In the genomic region with DNA sequence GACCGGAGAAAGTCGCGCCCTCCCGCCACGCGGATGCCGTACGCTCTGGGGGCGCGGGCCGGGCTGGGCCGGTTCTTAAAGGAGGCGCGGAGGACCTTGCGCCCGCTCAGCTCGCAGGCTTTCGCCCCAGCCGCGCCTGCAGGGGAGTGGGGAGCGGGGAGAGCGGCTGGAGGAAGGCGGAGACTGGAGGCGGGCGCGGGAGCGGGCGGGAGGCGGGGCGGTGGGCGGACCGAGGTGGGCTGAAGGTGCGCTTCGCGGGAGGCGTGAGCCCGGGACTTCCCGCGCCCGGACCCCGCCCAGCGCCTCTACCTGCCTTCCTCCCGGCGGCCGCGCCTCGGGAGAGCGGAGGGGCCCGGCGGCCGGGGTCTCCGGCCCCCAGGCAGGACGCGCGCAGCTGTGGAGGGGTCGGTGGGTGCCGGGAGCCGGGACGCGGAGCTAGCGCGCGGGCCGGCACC, we compare ENCODE assay signal across 9 cellular contexts. TPM values are rescaled to one million over a fixed set of nuclear protein-coding genes. Genes with fewer than 3 reads are reported as not detected.
A peak's percentile ranks its signal among the peaks of the same experiment; 100 is the strongest.
DNase-seq lines count a peak whose midpoint lies in the region; ATAC-seq, FAIRE-seq and TF ChIP-seq lines count a peak whose summit lies in the region.
"Had no signal": no experiment of that assay in that cellular context is flagged by ENCODE, and none has a peak within 500 bp of the region (broad histone marks: within the 10 kb centered on the region; RNA-seq: fewer than 3 reads in every experiment).

Gene ADRA2B (minus strand): TSS at position 148 of the 455 bp plus-strand sequence. CDS start 422 bp downstream, outside the sequence.

- no peak within 1 kb of the TSS for H3K27ac ChIP-seq in Karpas-422 (ENCODE audit: low read length)

- ATAC-seq in GM21515 (IDR thresholded peaks at IDR 0.05; ENCODE audit: unreplicated experiment) (peak; percentile 41), naive B cell (ENCODE audit: low read depth in 2 of 2) (peak; percentile 67 to 69)
- peak; percentile 59 to 64 for ATAC-seq in stimulated activated naive B cell treated with anti-CD40 and anti-IgM and Interleukin-4, amounts not matched to agents 10 μg/mL and 1 μg/mL and 100 μg/mL, for 72 hours (replicated peaks)

- H3K4me1 ChIP-seq in Karpas-422 (ENCODE audit: low read length), result peaks cover 11% of the 10 kb centered on the region

- peak within 1 kb of the TSS; percentile 59 for H3K4me2 ChIP-seq in Karpas-422 (ENCODE audit: low read depth, low read length, poor library complexity, severe bottlenecking)

- no peaks in the 10 kb centered on the region for H3K36me3 Mint-ChIP-seq in naive B cell
- peaks cover 3 to 4% of the 10 kb centered on the region in 2 donors for H3K36me3 Mint-ChIP-seq in stimulated activated naive B cell treated with anti-CD40 and anti-IgM and Interleukin-4, amounts not matched to agents 10 μg/mL and 1 μg/mL and 100 μg/mL, for 72 hours

- DNase-seq in D721Med (ENCODE audit: insufficient read length, low spot score) (peak; percentile 82), Karpas-422 (peak; percentile 66), naive B cell (peak; percentile 60), SHP77 (lab: John Stamatoyannopoulos, UW) (no peak)
- DNase-seq in activated CD4-positive, alpha-beta T cell treated with anti-CD3 and anti-CD28 coated beads, Interleukin-2, amount 50 U/mL, for 4 hours, result peak; percentile 83 to 85
- DNase-seq in effector CD4-positive, alpha-beta T cell, result peak; percentile 66
- DNase-seq in stimulated activated naive B cell treated with anti-CD40 and anti-IgM and Interleukin-4, amounts not matched to agents 10 μg/mL and 1 μg/mL and 100 μg/mL, for 72 hours, result no peak

- no peaks in the 10 kb centered on the region for H3K9me3 Mint-ChIP-seq in naive B cell
- peaks cover 3% of the 10 kb centered on the region in 2 donors for H3K9me3 Mint-ChIP-seq in stimulated activated naive B cell treated with anti-CD40 and anti-IgM and Interleukin-4, amounts not matched to agents 10 μg/mL and 1 μg/mL and 100 μg/mL, for 72 hours

- H3K4me1 Mint-ChIP-seq in naive B cell, result peaks cover 29 to 32% (median 30%) of the 10 kb centered on the region in 3 donors
- H3K4me1 Mint-ChIP-seq in stimulated activated naive B cell treated with anti-CD40 and anti-IgM and Interleukin-4, amounts not matched to agents 10 μg/mL and 1 μg/mL and 100 μg/mL, for 72 hours, result peaks cover 26 to 43% of the 10 kb centered on the region in 2 donors

- no peaks in the 10 kb centered on the region for H3K9me2 ChIP-seq in Karpas-422 (replicated peaks; ENCODE audit: insufficient read depth, low read length)

- no peak within 1 kb of the TSS for H2AFZ ChIP-seq in Karpas-422 (ENCODE audit: low read length)

- no peaks in the 10 kb centered on the region for H3K9me3 ChIP-seq in Karpas-422 (ENCODE audit: low read length)

- no peak for FAIRE-seq in D721Med (lab: Jason Lieb, UNC)

- no peaks in the 10 kb centered on the region for H3K36me3 ChIP-seq in Karpas-422 (ENCODE audit: insufficient read depth, low read length)

- H3K4me3 Mint-ChIP-seq in naive B cell, result peak within 1 kb of the TSS; percentile 70 to 89 (median 86)
- H3K4me3 Mint-ChIP-seq in stimulated activated naive B cell treated with anti-CD40 and anti-IgM and Interleukin-4, amounts not matched to agents 10 μg/mL and 1 μg/mL and 100 μg/mL, for 72 hours, result peak within 1 kb of the TSS; percentile 85 to 89

- peak within 1 kb of the TSS; percentile 30; the same call in 1 of the 2 replicates for H3K9ac ChIP-seq in Karpas-422 (ENCODE audit: low read length)

- H3K27me3 Mint-ChIP-seq in naive B cell, result peaks cover 11 to 50% (median 46%) of the 10 kb centered on the region in 3 donors
- H3K27me3 Mint-ChIP-seq in stimulated activated naive B cell treated with anti-CD40 and anti-IgM and Interleukin-4, amounts not matched to agents 10 μg/mL and 1 μg/mL and 100 μg/mL, for 72 hours, result peaks cover 32 to 55% of the 10 kb centered on the region in 2 donors

- 0 out of 2 replicates have a peak, but pooled peaks cover 7% of the 10 kb centered on the region for H4K20me1 ChIP-seq in Karpas-422 (ENCODE audit: insufficient read depth, low read depth, low read length)

- peak within 1 kb of the TSS; percentile 57; the same call in 1 of the 2 replicates for H3K4me3 ChIP-seq in Karpas-422 (ENCODE audit: low read length)

- H3K27ac Mint-ChIP-seq in naive B cell, result peak within 1 kb of the TSS; percentile 44 to 94 (median 69)
- H3K27ac Mint-ChIP-seq in stimulated activated naive B cell treated with anti-CD40 and anti-IgM and Interleukin-4, amounts not matched to agents 10 μg/mL and 1 μg/mL and 100 μg/mL, for 72 hours, result peak within 1 kb of the TSS; percentile 9

- no peaks in the 10 kb centered on the region for H3K27me3 ChIP-seq in Karpas-422 (ENCODE audit: low read length)

- TF ChIP-seq CTCF in D721Med (IDR thresholded peaks at IDR 0.05; ENCODE audit: insufficient read depth, missing control alignments), result no peak

- no peaks in the 10 kb centered on the region for H3K79me2 ChIP-seq in Karpas-422 (ENCODE audit: low read length)

RNA-seq across cellular contexts. Expression of gene ADRA2B, which starts in this region (rescaled TPM):
- total RNA-seq in Karpas-422 (2014; rRNA removed; shearing (Covaris generic); ENCODE audit: low replicate concordance), result not detected in 2 replicates
- polyA plus RNA-seq in naive B cell (ENCODE audit: low read depth in 6 of 6), result under 1 TPM in 1 of 6 donors, not detected in 5; 0.15 TPM
- total RNA-seq: M059J had no signal

Comparison
In these comparisons a context has a peak if more than half of its experiments do, and no peak if none do; other contexts are left out.
1. Peak in DNase-seq, H3K4me3 ChIP-seq, H3K9ac ChIP-seq and H3K4me2 ChIP-seq in Karpas-422; RNA of the gene not detected or under 1 TPM.
2. Peak in DNase-seq and ATAC-seq in naive B cell; RNA of the gene not detected or under 1 TPM.
3. DNase-seq: peak in D721Med (single experiment), activated CD4-positive, alpha-beta T cell treated with anti-CD3 and anti-CD28 coated beads, Interleukin-2, amount 50 U/mL, for 4 hours (2 of 2) and effector CD4-positive, alpha-beta T cell (single experiment); none in stimulated activated naive B cell treated with anti-CD40 and anti-IgM and Interleukin-4, amounts not matched to agents 10 μg/mL and 1 μg/mL and 100 μg/mL, for 72 hours (single experiment) and SHP77 (0 of 2).
4. Peak in every context shown above with its lines, with median percentiles within 50 percentile points of each other: ATAC-seq.